Comparison of ENCODE assay signal across 10 cellular contexts in genomic region chr15:100869151-100869999, GRCh38.
DNase-seq lines count a peak whose midpoint lies in the region; ATAC-seq and TF ChIP-seq lines count a peak whose summit lies in the region.
"Had no signal": no experiment of that assay in that cellular context is flagged by ENCODE, and none has a peak within 500 bp of the region (broad histone marks: within the 10 kb centered on the region; RNA-seq: fewer than 3 reads in every experiment).

No MANE protein-coding gene starts in this region.

- in situ Hi-C loops in astrocyte of the spinal cord (cut with HindIII; ENCODE audit: low sequenced_read_pairs) = no loop called here

- H3K4me1 Mint-ChIP-seq in nephron progenitor cell = peaks cover 26% of the 10 kb centered on the region

- no peaks in the 10 kb centered on the region for H3K36me3 Mint-ChIP-seq in nephron progenitor cell (ENCODE audit: low read depth)

- H3K27me3 ChIP-seq in effector memory CD4-positive, alpha-beta T cell (replicated peaks; ENCODE audit: control insufficient read depth, insufficient read depth, low read length, poor library complexity, severe bottlenecking) = no peaks in the 10 kb centered on the region

- H3K27me3 Mint-ChIP-seq in nephron progenitor cell (ENCODE audit: low read depth, poor library complexity) = peaks cover 24% of the 10 kb centered on the region

- H3K27ac Mint-ChIP-seq in nephron progenitor cell = peak overlapping the region; percentile 25
- H3K27ac Mint-ChIP-seq: T-helper 2 cell treated with Interferon-gamma antibody and Interleukin-4, amounts not matched to agents 5 μg/mL and 100 μg/mL, for 36 hours had no signal

- H3K27ac ChIP-seq in effector memory CD4-positive, alpha-beta T cell (ENCODE audit: insufficient read depth, low read length, poor library complexity, severe bottlenecking) = no peak overlapping the region

- H3K9me3 ChIP-seq in effector memory CD4-positive, alpha-beta T cell (ENCODE audit: control insufficient read depth, low read length) = no peaks in the 10 kb centered on the region

- no peaks in the 10 kb centered on the region for H3K36me3 ChIP-seq in effector memory CD4-positive, alpha-beta T cell (ENCODE audit: control insufficient read depth, insufficient read depth, low read length)

- TF ChIP-seq CTCF in HFF-Myc (IDR thresholded peaks at IDR 0.05; ENCODE audit: low read depth, low read length, missing control alignments) (peak; percentile 69), astrocyte of the spinal cord (IDR thresholded peaks at IDR 0.05; ENCODE audit: low read depth, low read length) (peak; percentile 53), nephron progenitor cell (IDR thresholded peaks at IDR 0.05) (peak; percentile 51)

- DNase-seq in DMS53 (lab: John Stamatoyannopoulos, UW) (peak; percentile 25), DMS53 treated with DMSO at 0.1 percent for 48 hours (lab: John Stamatoyannopoulos, UW; ENCODE audit: unreplicated experiment) (no peak), HFF-Myc (ENCODE audit: extremely low read depth, low read depth) (no peak), astrocyte of the spinal cord (ENCODE audit: low read depth, low spot score) (no peak), nephron progenitor cell (peak; percentile 61), NCI-H1105 (lab: John Stamatoyannopoulos, UW) (no peak)
- DNase-seq in effector memory CD4-positive, alpha-beta T cell = no peak
- DNase-seq: NCI-H2029 had no signal

- H3K4me3 ChIP-seq in HFF-Myc (replicated peaks; ENCODE audit: low read depth, low read length) (no peak overlapping the region), astrocyte of the spinal cord (ENCODE audit: low read depth, low read length) (no peak overlapping the region)
- no peak overlapping the region for H3K4me3 ChIP-seq in effector memory CD4-positive, alpha-beta T cell (ENCODE audit: insufficient read depth, low read depth, low read length, poor library complexity, severe bottlenecking)

- H3K4me3 Mint-ChIP-seq in nephron progenitor cell = peak overlapping the region; percentile 26
- H3K4me3 Mint-ChIP-seq: T-helper 2 cell treated with Interferon-gamma antibody and Interleukin-4, amounts not matched to agents 5 μg/mL and 100 μg/mL, for 36 hours had no signal

- no peaks in the 10 kb centered on the region for H3K4me1 ChIP-seq in effector memory CD4-positive, alpha-beta T cell (ENCODE audit: control insufficient read depth, insufficient read depth, low read length, poor library complexity, severe bottlenecking)

- peaks cover 10% of the 10 kb centered on the region for H3K9me3 Mint-ChIP-seq in nephron progenitor cell
- H3K9me3 Mint-ChIP-seq: T-helper 2 cell treated with Interferon-gamma antibody and Interleukin-4, amounts not matched to agents 5 μg/mL and 100 μg/mL, for 36 hours had no signal

- ATAC-seq in HG03097 (IDR thresholded peaks at IDR 0.05; ENCODE audit: low FRiP score, unreplicated experiment) = no peak

Comparison
In these comparisons a context has a peak if more than half of its experiments do, and no peak if none do; other contexts are left out.
1. DNase-seq: peak in DMS53 (single experiment) and nephron progenitor cell (single experiment); none in DMS53 treated with DMSO at 0.1 percent for 48 hours (single experiment), HFF-Myc (single experiment), astrocyte of the spinal cord (single experiment), effector memory CD4-positive, alpha-beta T cell (0 of 3) and NCI-H1105 (single experiment).
2. Peak in every context shown above with its lines, with median percentiles within 50 percentile points of each other: CTCF ChIP-seq.